In the genomic region with DNA sequence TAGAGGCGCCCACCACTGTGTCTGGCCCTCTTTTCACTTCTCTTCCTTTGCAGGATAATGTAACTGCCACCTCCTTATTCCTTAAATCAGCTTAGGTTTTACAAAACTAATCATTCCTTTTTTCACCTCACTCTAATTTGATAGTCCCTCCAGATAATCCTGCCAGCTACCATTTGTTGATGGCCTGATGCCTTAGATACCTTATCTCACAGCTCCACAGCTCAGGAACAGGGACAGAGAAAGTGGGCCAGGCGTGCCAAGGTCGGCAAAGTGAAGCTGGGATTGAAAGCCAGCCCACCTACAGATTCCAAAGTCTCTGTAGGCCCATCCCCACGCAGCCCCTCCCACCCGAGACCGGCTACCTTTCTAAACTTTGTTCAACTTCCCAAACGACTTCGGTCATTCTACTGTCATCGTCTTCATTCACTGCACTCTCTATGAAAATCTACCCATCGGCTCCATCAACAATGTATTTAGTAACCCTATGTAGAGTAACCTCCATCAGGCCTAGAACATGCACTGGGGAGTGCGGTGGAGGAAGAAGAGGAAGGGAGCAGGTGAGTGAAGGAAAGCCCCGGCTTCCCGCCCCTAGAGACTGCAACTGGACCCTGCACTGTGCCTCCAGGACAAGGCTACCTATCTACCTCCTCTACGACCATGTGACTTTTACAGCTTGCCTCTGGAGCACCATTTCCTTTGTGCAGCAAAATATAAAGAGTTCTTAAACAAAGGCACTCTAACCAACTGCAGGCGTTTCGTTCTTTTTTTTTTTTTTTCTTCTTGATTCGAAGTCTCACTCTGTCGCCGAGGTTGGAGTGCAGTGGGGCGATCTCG, we compare ENCODE assay signal across 8 cellular contexts. TPM values are rescaled to one million over a fixed set of nuclear protein-coding genes. Genes with fewer than 3 reads are reported as not detected.
DNase-seq lines count a peak whose midpoint lies in the region; ATAC-seq and TF ChIP-seq lines count a peak whose summit lies in the region.

No MANE protein-coding gene starts in this region.

- TF ChIP-seq CTCF in OCI-LY7 (conservative IDR thresholded peaks at IDR 0.05; ENCODE audit: low read length) (no peak), neutrophil (IDR thresholded peaks at IDR 0.05) (no peak)

- no peaks in the 10 kb centered on the region for H4K20me1 ChIP-seq in OCI-LY7 (ENCODE audit: insufficient read depth, low read length)

- CTCF ChIA-PET in OCI-LY7 (lab: Charles Lee; ENCODE audit: unreplicated experiment) = interaction anchor here (1.0 kb wide), 1 partner anchor 183 kb away, joined by 4 read pairs; no protein-coding TSS in a partner anchor

- intact Hi-C loops in OCI-LY7 (cut with micrococcal nuclease; ENCODE audit: unreplicated experiment) = loop anchor here (2.0 to 10.0 kb wide), 5 partner anchors 27 to 493 kb away; a partner anchor contains a TSS

- H3K4me2 ChIP-seq in OCI-LY7 (ENCODE audit: low read length) = peak overlapping the region; percentile 75; the same call in 1 of the 2 replicates

- ATAC-seq in HG02884 (IDR thresholded peaks at IDR 0.05; ENCODE audit: unreplicated experiment) = no peak
- ATAC-seq in GM19324 (IDR thresholded peaks at IDR 0.05; ENCODE audit: low FRiP score, unreplicated experiment) = no peak

- BruUV-seq in OCI-LY7 (replicated peaks; lab: Mats Ljungman, UMichigan) = no TSS peak

- H3K79me2 ChIP-seq in OCI-LY7 (ENCODE audit: insufficient read depth, low read depth, low read length) = no peaks in the 10 kb centered on the region

- no peaks in the 10 kb centered on the region for H3K27me3 ChIP-seq in neutrophil

- H3K27ac ChIP-seq in OCI-LY7 (ENCODE audit: low read depth, low read length, poor library complexity, severe bottlenecking) (no peak overlapping the region), epithelial cell of prostate (peak overlapping the region; percentile 64), neutrophil (no peak overlapping the region)

- no peaks in the 10 kb centered on the region for H3K9me2 ChIP-seq in OCI-LY7 (ENCODE audit: insufficient read depth, low read length)

- peak overlapping the region; percentile 86; the same call in 1 of the 2 replicates for H2AFZ ChIP-seq in OCI-LY7 (ENCODE audit: low read length)

- DNase-seq in NCI-H510A treated with DMSO at 0.1 percent for 48 hours (lab: John Stamatoyannopoulos, UW) (peak; percentile 38), NCI-H510A (lab: John Stamatoyannopoulos, UW) (no peak), OCI-LY7 (ENCODE audit: low spot score) (peak; percentile 11), epithelial cell of prostate (ENCODE audit: low read depth, low spot score) (no peak), DMS 273 (lab: John Stamatoyannopoulos, UW; ENCODE audit: unreplicated experiment) (no peak)

- peak overlapping the region; percentile 75 for H3K4me3 ChIP-seq in OCI-LY7 (ENCODE audit: low read depth, low read length, poor library complexity, severe bottlenecking)
- peak overlapping the region; percentile 70 to 71 for H3K4me3 ChIP-seq in neutrophil (ENCODE audit: low read depth in 1 of 2, low read length in 1 of 2)

- H3K36me3 ChIP-seq in OCI-LY7 (ENCODE audit: insufficient read depth, low read length) (no peaks in the 10 kb centered on the region), neutrophil (no peaks in the 10 kb centered on the region)

- H3K9me3 ChIP-seq in OCI-LY7 (ENCODE audit: low read length) = no peaks in the 10 kb centered on the region
- no peaks in the 10 kb centered on the region for H3K9me3 ChIP-seq in neutrophil

- POLR2A ChIA-PET in OCI-LY7 (lab: Charles Lee) = interaction anchor here (1.0 to 1.9 kb wide), 2 partner anchors 27 to 50 kb away, joined by 3 to 4 read pairs; no protein-coding TSS in a partner anchor

- H3K4me1 ChIP-seq in OCI-LY7 (ENCODE audit: insufficient read depth, low read length, poor library complexity, severe bottlenecking) (peaks cover 18% of the 10 kb centered on the region), neutrophil (ENCODE audit: control insufficient read depth in 1 of 2, insufficient read depth in 1 of 2, low read depth in 1 of 2, low read length in 1 of 2) (peaks cover 18 to 25% of the 10 kb centered on the region in 2 experiments)

RNA-seq across cellular contexts. Expression of a gene that starts 1.5 kb away (rescaled TPM):
- total RNA-seq in OCI-LY7 (2014; rRNA removed; shearing (Covaris generic)) = 8.1 and 10.1 TPM in 2 replicates
- 9.1 and 9.2 TPM in 2 replicates for total RNA-seq in OCI-LY7 (2022)

RNA-seq across cellular contexts. Expression of a gene that starts 28.1 kb away (rescaled TPM):
- 9.0 and 18.1 TPM in 2 replicates for total RNA-seq in OCI-LY7 (2014; rRNA removed; shearing (Covaris generic))
- total RNA-seq in OCI-LY7 (2022) = 31.4 and 35.9 TPM in 2 replicates

Comparison
In these comparisons a context has a peak if more than half of its experiments do, and no peak if none do; other contexts are left out.
1. DNase-seq: peak in NCI-H510A treated with DMSO at 0.1 percent for 48 hours (single experiment) and OCI-LY7 (single experiment); none in NCI-H510A (single experiment), epithelial cell of prostate (single experiment) and DMS 273 (single experiment).